In genomic region chr16:57186630-57187507, GRCh38 we compare ENCODE assay signal across 8 cellular contexts. TPM values are rescaled to one million over a fixed set of nuclear protein-coding genes. Genes with fewer than 3 reads are reported as not detected.
DNase-seq lines count a peak whose midpoint lies in the region; ATAC-seq and TF ChIP-seq lines count a peak whose summit lies in the region.

No MANE protein-coding gene starts in this region.

- no peaks in the 10 kb centered on the region for H3K27me3 Mint-ChIP-seq in CD4-positive, alpha-beta memory T cell
- no peaks in the 10 kb centered on the region for H3K27me3 Mint-ChIP-seq in activated naive CD4-positive, alpha-beta T cell treated with anti-CD3 and anti-CD28 coated beads, Interleukin-2, amount 50 U/mL, for 24 hours
- peaks cover 13% of the 10 kb centered on the region for H3K27me3 Mint-ChIP-seq in glutamatergic neuron (ENCODE audit: unreplicated experiment)

- H3K4me3 ChIP-seq in CD4-positive, alpha-beta memory T cell (ENCODE audit: low read length in 2 of 2): peak overlapping the region; percentile 88

- H3K27ac Mint-ChIP-seq in CD4-positive, alpha-beta memory T cell: peak overlapping the region; percentile 95 to 99 (median 97)
- H3K27ac Mint-ChIP-seq in activated naive CD4-positive, alpha-beta T cell treated with anti-CD3 and anti-CD28 coated beads, Interleukin-2, amount 50 U/mL, for 24 hours: peak overlapping the region; percentile 98
- H3K27ac Mint-ChIP-seq in glutamatergic neuron (ENCODE audit: unreplicated experiment): peak overlapping the region; percentile 99

- H3K27me3 ChIP-seq in CD4-positive, alpha-beta memory T cell (ENCODE audit: insufficient read depth, low read length): no peaks in the 10 kb centered on the region

- peak overlapping the region; percentile 87 for H3K27ac ChIP-seq in CD4-positive, alpha-beta memory T cell (ENCODE audit: low read depth, low read length)

- peaks cover 38 to 61% (median 49%) of the 10 kb centered on the region in 4 donors for H3K4me1 Mint-ChIP-seq in CD4-positive, alpha-beta memory T cell
- H3K4me1 Mint-ChIP-seq in activated naive CD4-positive, alpha-beta T cell treated with anti-CD3 and anti-CD28 coated beads, Interleukin-2, amount 50 U/mL, for 24 hours: peaks cover 67% of the 10 kb centered on the region
- peaks cover 21% of the 10 kb centered on the region for H3K4me1 Mint-ChIP-seq in glutamatergic neuron (ENCODE audit: low read depth, unreplicated experiment)

- ATAC-seq in GM21447 (IDR thresholded peaks at IDR 0.05; ENCODE audit: unreplicated experiment) (peak; percentile 1), GM19467 (IDR thresholded peaks at IDR 0.05; ENCODE audit: unreplicated experiment) (no peak)

- no peak for TF ChIP-seq CTCF in glutamatergic neuron (IDR thresholded peaks at IDR 0.05; ENCODE audit: partially characterized antibody, unreplicated experiment)

- no peaks in the 10 kb centered on the region for H3K9me3 Mint-ChIP-seq in CD4-positive, alpha-beta memory T cell
- no peaks in the 10 kb centered on the region for H3K9me3 Mint-ChIP-seq in activated naive CD4-positive, alpha-beta T cell treated with anti-CD3 and anti-CD28 coated beads, Interleukin-2, amount 50 U/mL, for 24 hours
- H3K9me3 Mint-ChIP-seq in glutamatergic neuron (ENCODE audit: unreplicated experiment): peaks cover 15% of the 10 kb centered on the region

- DNase-seq in CD4-positive, alpha-beta memory T cell: peak; percentile 7 to 48 (median 20)
- DNase-seq in NCI-H524 (lab: John Stamatoyannopoulos, UW): peak; percentile 73 to 79
- peak; percentile 26 for DNase-seq in glutamatergic neuron
- peak; percentile 36 for DNase-seq in pons (ENCODE audit: low spot score)
- no peak for DNase-seq in hepatic stellate cell (ENCODE audit: low spot score)

- CTCF ChIA-PET in CD4-positive, alpha-beta memory T cell (lab: Charles Lee; ENCODE audit: partially characterized antibody): interaction anchor here (1.1 kb wide), 2 partner anchors 58 to 223 kb away, joined by 3 read pairs; partner anchors contain the start of gene ARL2BP

- H3K36me3 Mint-ChIP-seq in CD4-positive, alpha-beta memory T cell: peaks cover 0 to 27% of the 10 kb centered on the region in 2 donors
- peaks cover 6% of the 10 kb centered on the region for H3K36me3 Mint-ChIP-seq in activated naive CD4-positive, alpha-beta T cell treated with anti-CD3 and anti-CD28 coated beads, Interleukin-2, amount 50 U/mL, for 24 hours
- H3K36me3 Mint-ChIP-seq in glutamatergic neuron (ENCODE audit: unreplicated experiment): no peaks in the 10 kb centered on the region

- intact Hi-C loops in CD4-positive, alpha-beta memory T cell (cut with micrococcal nuclease): loop anchor here (1.0 to 10.0 kb wide), 6 partner anchors 58 to 258 kb away; partner anchors contain the start of genes ARL2BP, CIAPIN1, COQ9 and HERPUD1

- no peaks in the 10 kb centered on the region for H3K9me3 ChIP-seq in CD4-positive, alpha-beta memory T cell (ENCODE audit: control insufficient read depth in 1 of 2, low read length in 2 of 2)

- peak overlapping the region; percentile 97 to 99 (median 99) for H3K4me3 Mint-ChIP-seq in CD4-positive, alpha-beta memory T cell
- peak overlapping the region; percentile 98 for H3K4me3 Mint-ChIP-seq in activated naive CD4-positive, alpha-beta T cell treated with anti-CD3 and anti-CD28 coated beads, Interleukin-2, amount 50 U/mL, for 24 hours
- H3K4me3 Mint-ChIP-seq in glutamatergic neuron (ENCODE audit: unreplicated experiment): peak overlapping the region; percentile 100

- peaks cover 42% of the 10 kb centered on the region for H3K4me1 ChIP-seq in CD4-positive, alpha-beta memory T cell (ENCODE audit: insufficient read depth, low read length)

- H3K36me3 ChIP-seq in CD4-positive, alpha-beta memory T cell (ENCODE audit: insufficient read depth, low read length): no peaks in the 10 kb centered on the region

- POLR2A ChIA-PET in CD4-positive, alpha-beta memory T cell (lab: Charles Lee; ENCODE audit: partially characterized antibody): interaction anchor here (1.0 to 2.4 kb wide), 5 partner anchors 16 to 198 kb away, joined by 3 to 6 read pairs (median 4); partner anchors contain the start of genes CPNE2 and NLRC5

RNA-seq across cellular contexts. Expression of gene RSPRY1, which starts 0.7 kb away (rescaled TPM):
- total RNA-seq in CD4-positive, alpha-beta memory T cell: 10 to 100 TPM; 32.8 to 38.0 TPM
- 10 to 100 TPM; 28.5 to 34.0 TPM for polyA plus RNA-seq in CD4-positive, alpha-beta memory T cell
- 70.0 TPM for total RNA-seq in glutamatergic neuron (ENCODE audit: unreplicated experiment)

RNA-seq across cellular contexts. Expression of gene PSME3IP1, which starts 1.0 kb away (rescaled TPM):
- total RNA-seq in CD4-positive, alpha-beta memory T cell: 100 to 1,000 TPM; 147 to 157 TPM
- polyA plus RNA-seq in CD4-positive, alpha-beta memory T cell: 10 to 100 TPM; 59.9 to 64.5 TPM
- 124 TPM for total RNA-seq in glutamatergic neuron (ENCODE audit: unreplicated experiment)

RNA-seq across cellular contexts. Expression of gene ARL2BP, which starts 58.2 kb away (rescaled TPM):
- total RNA-seq in CD4-positive, alpha-beta memory T cell: 10 to 100 TPM; 48.0 to 49.1 TPM
- 100 to 1,000 TPM; 130 to 181 TPM for polyA plus RNA-seq in CD4-positive, alpha-beta memory T cell
- total RNA-seq in glutamatergic neuron (ENCODE audit: unreplicated experiment): 38.4 TPM
